ENCODE assay signal across 19 cellular contexts in the genomic region with DNA sequence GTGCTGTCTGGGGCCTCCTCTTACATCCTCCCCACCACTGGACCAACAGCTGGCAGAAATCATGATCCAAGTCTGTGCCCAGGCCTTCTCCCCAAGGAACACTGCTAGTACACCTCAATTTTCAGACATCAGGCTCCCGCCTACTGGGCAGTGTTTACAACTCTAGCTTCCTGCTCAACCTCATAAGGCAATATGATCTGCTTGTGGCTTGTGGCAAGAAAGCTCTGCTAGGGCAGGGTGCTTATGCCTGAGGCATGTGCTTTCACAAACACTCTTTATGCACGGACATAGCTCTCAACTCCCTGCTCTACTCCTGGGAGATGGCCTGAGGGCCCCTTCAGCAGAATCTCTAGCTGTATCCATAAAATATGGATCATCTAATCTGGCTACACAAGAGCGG. TPM values are rescaled to one million over a fixed set of nuclear protein-coding genes. Genes with fewer than 3 reads are reported as not detected.
DNase-seq lines count a peak whose midpoint lies in the region; ATAC-seq, FAIRE-seq and TF ChIP-seq lines count a peak whose summit lies in the region.
"Had no signal": no experiment of that assay in that cellular context is flagged by ENCODE, and none has a peak within 500 bp of the region (broad histone marks: within the 10 kb centered on the region; RNA-seq: fewer than 3 reads in every experiment).

No MANE protein-coding gene starts in this region.

- H3K79me2 ChIP-seq in astrocyte (ENCODE audit: insufficient read depth, low read length) = no peaks in the 10 kb centered on the region
- H3K79me2 ChIP-seq in mesendoderm (ENCODE audit: control insufficient read depth, insufficient read depth, low read length) = no peaks in the 10 kb centered on the region

- DNase-seq in Daoy (ENCODE audit: low read depth) (peak; percentile 72), IMR-90 (peak; percentile 93), astrocyte (ENCODE audit: low read depth) (peak; percentile 60), mesendoderm (no peak), H54 (ENCODE audit: insufficient read length, low spot score) (no peak), aorta (no peak)
- DNase-seq in activated T-helper 2 cell treated with anti-CD3 and anti-CD28 coated beads, Interferon-gamma antibody, Interleukin-2, Interleukin-4, amounts not matched to agents 10 μg/mL and 5 μg/mL and 100 μg/mL, durations not matched to agents 14 hours and 24 hours and 36 hours (ENCODE audit: low spot score) = no peak
- DNase-seq: activated CD4-positive, alpha-beta T cell treated with anti-CD3 and anti-CD28 coated beads for 1 hour; activated naive CD8-positive, alpha-beta T cell treated with anti-CD3 and anti-CD28 coated beads for 36 hours; activated T-cell treated with anti-CD3 and anti-CD28 coated beads for 4 hours; CD8-positive, alpha-beta T cell; heart right ventricle; NCI-H1930; SHP77; stimulated activated CD4-positive, alpha-beta T cell treated with anti-CD3 and anti-CD28 coated beads, Interleukin-12 subunit alpha, Interleukin-12 subunit beta, amount 100 ng/mL, for 4 hours; substantia nigra had no signal

- no peaks in the 10 kb centered on the region for H3K79me1 ChIP-seq in IMR-90 (ENCODE audit: low read depth in 1 of 2, low read length in 2 of 2)
- no peaks in the 10 kb centered on the region for H3K79me1 ChIP-seq in mesendoderm (ENCODE audit: low read length)

- no peak for TF ChIP-seq RAD21 in IMR-90 (IDR thresholded peaks at IDR 0.05; ENCODE audit: low read length)

- H4K8ac ChIP-seq in IMR-90 (ENCODE audit: low read depth in 2 of 2, low read length in 2 of 2) (peak overlapping the region; percentile 67 to 78), mesendoderm (ENCODE audit: low read depth, low read length) (no peak overlapping the region)

- WGBS in IMR-90 (ENCODE audit: extremely low coverage in 2 of 2, insufficient read length in 1 of 2), 2 experiments = 40% methylated on average over 1 of the region's 3 CpGs; no CpG with 5 or more reads in 1 of the 2 experiments
- WGBS in mesendoderm (ENCODE audit: extremely low coverage, insufficient coverage, low lambda C conversion rate) = no CpG with 5 or more reads among the region's 3 CpGs
- WGBS in aorta, 2 donors = 93 to 97% methylated on average over 3 of the region's 3 CpGs

- H3K27ac ChIP-seq in IMR-90 (ENCODE audit: insufficient read depth, low read length) = peak overlapping the region; percentile 27; the same call in 1 of the 2 replicates
- no peak overlapping the region for H3K27ac ChIP-seq in astrocyte (ENCODE audit: low read depth, low read length)
- no peak overlapping the region for H3K27ac ChIP-seq in mesendoderm (ENCODE audit: low read depth, low read length)
- H3K27ac ChIP-seq in aorta (ENCODE audit: low read depth in 1 of 2, low read length in 2 of 2) = no peak overlapping the region
- H3K27ac ChIP-seq: heart right ventricle had no signal

- no peak for TF ChIP-seq POLR2A in IMR-90 (IDR thresholded peaks at IDR 0.05; ENCODE audit: low read depth, low read length)
- TF ChIP-seq POLR2A in H54 (IDR thresholded peaks at IDR 0.05; ENCODE audit: low read depth, low read length) = no peak

- H3K4ac ChIP-seq in IMR-90 (ENCODE audit: low read depth, low read length) = peak overlapping the region; percentile 83
- no peak overlapping the region for H3K4ac ChIP-seq in mesendoderm (ENCODE audit: low read depth, low read length)

- H3K18ac ChIP-seq in IMR-90 (ENCODE audit: low read depth, low read length) (peak overlapping the region; percentile 63), mesendoderm (ENCODE audit: low read length) (peak overlapping the region; percentile 4)

- dilution Hi-C loops in IMR-90 (cut with HindIII; ENCODE audit: low sequenced_read_pairs, unreplicated experiment) = no loop called here

- TF ChIP-seq CTCF in IMR-90 (conservative IDR thresholded peaks at IDR 0.05; ENCODE audit: low read depth, low read length) (no peak), astrocyte (IDR thresholded peaks at IDR 0.05; ENCODE audit: insufficient read depth, low read depth, low read length) (no peak)

- no TSS peak for BruUV-seq in IMR-90 (replicated peaks; lab: Mats Ljungman, UMichigan)

- H3K9me3 Mint-ChIP-seq in astrocyte (ENCODE audit: unreplicated experiment) = peaks cover 2% of the 10 kb centered on the region
- H3K9me3 Mint-ChIP-seq in activated T-helper 2 cell treated with anti-CD3 and anti-CD28 coated beads, Interferon-gamma antibody, Interleukin-2, Interleukin-4, amounts not matched to agents 10 μg/mL and 5 μg/mL and 100 μg/mL, durations not matched to agents 14 hours and 24 hours and 36 hours = no peaks in the 10 kb centered on the region
- H3K9me3 Mint-ChIP-seq: activated naive CD8-positive, alpha-beta T cell treated with anti-CD3 and anti-CD28 coated beads for 36 hours; CD8-positive, alpha-beta T cell had no signal

- H2AFZ ChIP-seq in IMR-90 (replicated peaks; ENCODE audit: low read length, poor library complexity) (peak overlapping the region; percentile 1), astrocyte (ENCODE audit: low read depth, low read length) (no peak overlapping the region)

- no peaks in the 10 kb centered on the region for H3K9me3 ChIP-seq in IMR-90 (ENCODE audit: control insufficient read depth, insufficient read depth, low read length)
- no peaks in the 10 kb centered on the region for H3K9me3 ChIP-seq in astrocyte (ENCODE audit: insufficient read depth, low read depth, low read length)
- H3K9me3 ChIP-seq in aorta (ENCODE audit: control insufficient read depth, low read length) = no peaks in the 10 kb centered on the region
- H3K9me3 ChIP-seq: heart right ventricle had no signal

- H3K4me1 ChIP-seq in IMR-90 (ENCODE audit: control insufficient read depth, insufficient read depth, low read length) (peaks cover 7% of the 10 kb centered on the region), astrocyte (ENCODE audit: insufficient read depth, low read length) (no peaks in the 10 kb centered on the region), mesendoderm (ENCODE audit: control insufficient read depth, low read depth, low read length) (peaks cover 11% of the 10 kb centered on the region), aorta (ENCODE audit: control insufficient read depth in 1 of 2, insufficient read depth in 2 of 2, low read length in 2 of 2) (no peaks in the 10 kb centered on the region)

- H2BK5ac ChIP-seq in IMR-90 (ENCODE audit: low read depth, low read length, poor library complexity, severe bottlenecking) (peak overlapping the region; percentile 68), mesendoderm (ENCODE audit: low read length) (peak overlapping the region; percentile 12)

- H3K9me1 ChIP-seq in IMR-90 (ENCODE audit: insufficient read depth, low read length) = peaks cover 18% of the 10 kb centered on the region

- peaks cover 18% of the 10 kb centered on the region for H3K27me3 Mint-ChIP-seq in astrocyte (ENCODE audit: low read depth, unreplicated experiment)
- no peaks in the 10 kb centered on the region for H3K27me3 Mint-ChIP-seq in activated T-helper 2 cell treated with anti-CD3 and anti-CD28 coated beads, Interferon-gamma antibody, Interleukin-2, Interleukin-4, amounts not matched to agents 10 μg/mL and 5 μg/mL and 100 μg/mL, durations not matched to agents 14 hours and 24 hours and 36 hours (ENCODE audit: low read depth)

- peak overlapping the region; percentile 84 for H2BK120ac ChIP-seq in IMR-90 (ENCODE audit: low read depth, low read length)
- no peak overlapping the region for H2BK120ac ChIP-seq in mesendoderm (ENCODE audit: low read depth, low read length)

- peak overlapping the region; percentile 82; the same call in 1 of the 2 replicates for H3K14ac ChIP-seq in IMR-90 (replicated peaks; ENCODE audit: low read depth, low read length)

- H3K4me3 Mint-ChIP-seq in astrocyte (ENCODE audit: unreplicated experiment) = no peak overlapping the region
- H3K4me3 Mint-ChIP-seq in activated T-helper 2 cell treated with anti-CD3 and anti-CD28 coated beads, Interferon-gamma antibody, Interleukin-2, Interleukin-4, amounts not matched to agents 10 μg/mL and 5 μg/mL and 100 μg/mL, durations not matched to agents 14 hours and 24 hours and 36 hours (ENCODE audit: low read depth) = no peak overlapping the region
- H3K4me3 Mint-ChIP-seq: activated naive CD8-positive, alpha-beta T cell treated with anti-CD3 and anti-CD28 coated beads for 36 hours; CD8-positive, alpha-beta T cell had no signal

- H3K56ac ChIP-seq in IMR-90 (ENCODE audit: extremely low read depth, insufficient read depth, low read length) (peak overlapping the region; percentile 12; the same call in 1 of the 2 replicates), mesendoderm (ENCODE audit: low read length) (peak overlapping the region; percentile 4)

- no peak overlapping the region for H3K4me2 ChIP-seq in IMR-90 (ENCODE audit: low read depth, low read length)
- H3K4me2 ChIP-seq in astrocyte (ENCODE audit: low read length) = no peak overlapping the region
- no peak overlapping the region for H3K4me2 ChIP-seq in mesendoderm (ENCODE audit: low read length)

- POLR2A ChIA-PET in IMR-90 (lab: Charles Lee; ENCODE audit: unreplicated experiment) = no interaction called here

- no peak overlapping the region for H3K27ac Mint-ChIP-seq in astrocyte (ENCODE audit: unreplicated experiment)
- H3K27ac Mint-ChIP-seq in activated T-helper 2 cell treated with anti-CD3 and anti-CD28 coated beads, Interferon-gamma antibody, Interleukin-2, Interleukin-4, amounts not matched to agents 10 μg/mL and 5 μg/mL and 100 μg/mL, durations not matched to agents 14 hours and 24 hours and 36 hours = no peak overlapping the region
- H3K27ac Mint-ChIP-seq: activated naive CD8-positive, alpha-beta T cell treated with anti-CD3 and anti-CD28 coated beads for 36 hours; CD8-positive, alpha-beta T cell had no signal

- H3K27me3 ChIP-seq in IMR-90 (ENCODE audit: control insufficient read depth, insufficient read depth, low read length) = no peaks in the 10 kb centered on the region
- no peaks in the 10 kb centered on the region for H3K27me3 ChIP-seq in astrocyte (ENCODE audit: insufficient read depth, low read length)
- no peaks in the 10 kb centered on the region for H3K27me3 ChIP-seq in mesendoderm (ENCODE audit: insufficient read depth, low read length, poor library complexity)
- H3K27me3 ChIP-seq in aorta (ENCODE audit: control insufficient read depth in 1 of 2, insufficient read depth in 2 of 2, low read length in 1 of 2) = no peaks in the 10 kb centered on the region
- H3K27me3 ChIP-seq: heart right ventricle had no signal

- intact Hi-C loops in IMR-90 (cut with micrococcal nuclease) (no loop called here), aorta (cut with DNase I) (loop anchor here (10.0 kb wide), 2 partner anchors 84 to 586 kb away; no protein-coding TSS in a partner anchor)
- intact Hi-C loops in activated T-helper 2 cell treated with anti-CD3 and anti-CD28 coated beads, Interferon-gamma antibody, Interleukin-2, Interleukin-4, amounts not matched to agents 10 μg/mL and 5 μg/mL and 100 μg/mL, durations not matched to agents 14 hours and 24 hours and 36 hours (cut with micrococcal nuclease) = loop anchor here (5.0 to 10.0 kb wide), 2 partner anchors 73 to 226 kb away; no protein-coding TSS in a partner anchor

- H4K5ac ChIP-seq in IMR-90 (ENCODE audit: low read depth, low read length) = peak overlapping the region; percentile 39; the same call in 1 of the 2 replicates
- H4K5ac ChIP-seq in mesendoderm (ENCODE audit: low read length) = no peak overlapping the region

- no peak overlapping the region; the same call in 1 of the 2 replicates for H3K9ac ChIP-seq in IMR-90 (ENCODE audit: low read depth, low read length)
- H3K9ac ChIP-seq in astrocyte (ENCODE audit: low read length) = no peak overlapping the region
- no peak overlapping the region for H3K9ac ChIP-seq in mesendoderm (ENCODE audit: low read length)

- CTCF ChIA-PET in IMR-90 (lab: Yijun Ruan, JAX) = interaction anchor here (0.5 to 2.1 kb wide), 8 partner anchors 10 to 299 kb away, joined by 3 to 9 read pairs (median 4); no protein-coding TSS in a partner anchor

- H2AK5ac ChIP-seq in IMR-90 (ENCODE audit: low read depth, low read length) = peak overlapping the region; percentile 68
- peak overlapping the region; percentile 48 for H2AK5ac ChIP-seq in mesendoderm (ENCODE audit: low read length)

- peak overlapping the region; percentile 68 for H4K91ac ChIP-seq in IMR-90 (ENCODE audit: insufficient read depth, low read depth, low read length)

- H3K36me3 ChIP-seq in IMR-90 (ENCODE audit: control insufficient read depth, insufficient read depth, low read length) = no peaks in the 10 kb centered on the region; the same call in 1 of the 2 replicates
- H3K36me3 ChIP-seq in astrocyte (ENCODE audit: insufficient read depth, low read length) = no peaks in the 10 kb centered on the region
- H3K36me3 ChIP-seq in mesendoderm (ENCODE audit: control insufficient read depth, insufficient read depth, low read length) = no peaks in the 10 kb centered on the region
- no peaks in the 10 kb centered on the region for H3K36me3 ChIP-seq in aorta (ENCODE audit: control insufficient read depth in 1 of 2, insufficient read depth in 2 of 2, low read length in 1 of 2)

- ATAC-seq in IMR-90 (ENCODE audit: low read depth) (peak; percentile 94), aorta (ENCODE audit: low FRiP score) (no peak)
- ATAC-seq: CD8-positive, alpha-beta T cell; heart right ventricle had no signal

- FAIRE-seq in astrocyte (lab: Jason Lieb, UNC) (no peak), H54 (lab: Jason Lieb, UNC) (no peak)
- FAIRE-seq: colon, GM12891 had no signal

- no peak overlapping the region for H2AK9ac ChIP-seq in IMR-90 (replicated peaks; ENCODE audit: low read depth, low read length, poor library complexity)

- peak overlapping the region; percentile 91; the same call in 2 of the 3 replicates for H2BK15ac ChIP-seq in IMR-90 (ENCODE audit: low read depth, low read length)
- no peak overlapping the region for H2BK15ac ChIP-seq in mesendoderm (replicated peaks; ENCODE audit: low read depth)

- H3K23ac ChIP-seq in IMR-90 (ENCODE audit: low read depth, low read length) = 0 out of 2 replicates have a peak overlapping the region, but pooled peaks have one; percentile 30
- H3K23ac ChIP-seq in mesendoderm (ENCODE audit: low read length) = no peak overlapping the region

- H4K20me1 ChIP-seq in IMR-90 (ENCODE audit: insufficient read depth, low read length) (no peaks in the 10 kb centered on the region), astrocyte (ENCODE audit: insufficient read depth, low read length) (no peaks in the 10 kb centered on the region)

- H3K4me3 ChIP-seq in IMR-90 (ENCODE audit: insufficient read depth, low read depth, low read length) (no peak overlapping the region), astrocyte (ENCODE audit: insufficient read depth, low read depth, low read length) (no peak overlapping the region), mesendoderm (ENCODE audit: low read length) (no peak overlapping the region), aorta (ENCODE audit: low read length in 2 of 2) (no peak overlapping the region)
- H3K4me3 ChIP-seq: heart right ventricle had no signal

- H3K4me1 Mint-ChIP-seq in astrocyte (ENCODE audit: low read depth, unreplicated experiment) = peaks cover 6% of the 10 kb centered on the region
- H3K4me1 Mint-ChIP-seq in activated T-helper 2 cell treated with anti-CD3 and anti-CD28 coated beads, Interferon-gamma antibody, Interleukin-2, Interleukin-4, amounts not matched to agents 10 μg/mL and 5 μg/mL and 100 μg/mL, durations not matched to agents 14 hours and 24 hours and 36 hours (ENCODE audit: low read depth) = peaks cover 2% of the 10 kb centered on the region

- peaks cover 9% of the 10 kb centered on the region for H3K36me3 Mint-ChIP-seq in astrocyte (ENCODE audit: low read depth, unreplicated experiment)
- no peaks in the 10 kb centered on the region for H3K36me3 Mint-ChIP-seq in activated T-helper 2 cell treated with anti-CD3 and anti-CD28 coated beads, Interferon-gamma antibody, Interleukin-2, Interleukin-4, amounts not matched to agents 10 μg/mL and 5 μg/mL and 100 μg/mL, durations not matched to agents 14 hours and 24 hours and 36 hours (ENCODE audit: low read depth)
- H3K36me3 Mint-ChIP-seq: activated naive CD8-positive, alpha-beta T cell treated with anti-CD3 and anti-CD28 coated beads for 36 hours; CD8-positive, alpha-beta T cell had no signal

- H2BK20ac ChIP-seq in IMR-90 (ENCODE audit: low read depth, low read length) = peak overlapping the region; percentile 90

- in situ Hi-C loops in IMR-90 (cut with MboI; ENCODE audit: low sequenced_read_pairs) = loop anchor here (5.0 to 25.0 kb wide), 3 partner anchors 293 to 843 kb away; no protein-coding TSS in a partner anchor

RNA-seq across cellular contexts. Expression of gene SH3TC2, which starts 32.5 kb away (rescaled TPM):
- 0.30 and 0.91 TPM in 2 replicates for total RNA-seq in Daoy (2014; rRNA removed; shearing (Covaris generic))
- total RNA-seq in IMR-90 (2012; rRNA removed) (7.8 and 7.9 TPM in 2 replicates), astrocyte (2.6 and 3.1 TPM in 2 replicates), aorta (1 to 10 TPM; 1.1 to 2.9 TPM)
- polyA plus RNA-seq in IMR-90 (2012; rRNA removed) (3.3 and 3.4 TPM in 2 replicates), aorta (not detected)
- polyA plus RNA-seq in IMR-90 (2012; cell fraction: cytosol; rRNA removed) = 1.2 and 1.4 TPM in 2 replicates
- polyA plus RNA-seq in IMR-90 (2012; cell fraction: nucleus; rRNA removed; ENCODE audit: low replicate concordance) = 6.8 and 7.3 TPM in 2 replicates
- polyA plus RNA-seq in mesendoderm (2013, experiment 1 of 2) = 0.49 TPM
- polyA plus RNA-seq in mesendoderm (2013, experiment 2 of 2) = 0.80 TPM
- total RNA-seq in activated T-helper 2 cell treated with anti-CD3 and anti-CD28 coated beads, Interferon-gamma antibody, Interleukin-2, Interleukin-4, amounts not matched to agents 10 μg/mL and 5 μg/mL and 100 μg/mL, durations not matched to agents 14 hours and 24 hours and 36 hours = not detected in 2 replicates
- total RNA-seq: activated naive CD8-positive, alpha-beta T cell treated with anti-CD3 and anti-CD28 coated beads for 36 hours; CD8-positive, alpha-beta T cell; T-helper 2 cell treated with Interferon-gamma antibody and Interleukin-4, amounts not matched to agents 100 ng/mL and 5 ng/mL, for 36 hours had no signal

Comparison
In these comparisons a context has a peak if more than half of its experiments do, and no peak if none do; other contexts are left out.
1. DNase-seq: peak in Daoy (single experiment), IMR-90 (single experiment) and astrocyte (single experiment); none in mesendoderm (single experiment), H54 (single experiment), aorta (0 of 2) and activated T-helper 2 cell treated with anti-CD3 and anti-CD28 coated beads, Interferon-gamma antibody, Interleukin-2, Interleukin-4, amounts not matched to agents 10 μg/mL and 5 μg/mL and 100 μg/mL, durations not matched to agents 14 hours and 24 hours and 36 hours (single experiment).